In the genomic region with DNA sequence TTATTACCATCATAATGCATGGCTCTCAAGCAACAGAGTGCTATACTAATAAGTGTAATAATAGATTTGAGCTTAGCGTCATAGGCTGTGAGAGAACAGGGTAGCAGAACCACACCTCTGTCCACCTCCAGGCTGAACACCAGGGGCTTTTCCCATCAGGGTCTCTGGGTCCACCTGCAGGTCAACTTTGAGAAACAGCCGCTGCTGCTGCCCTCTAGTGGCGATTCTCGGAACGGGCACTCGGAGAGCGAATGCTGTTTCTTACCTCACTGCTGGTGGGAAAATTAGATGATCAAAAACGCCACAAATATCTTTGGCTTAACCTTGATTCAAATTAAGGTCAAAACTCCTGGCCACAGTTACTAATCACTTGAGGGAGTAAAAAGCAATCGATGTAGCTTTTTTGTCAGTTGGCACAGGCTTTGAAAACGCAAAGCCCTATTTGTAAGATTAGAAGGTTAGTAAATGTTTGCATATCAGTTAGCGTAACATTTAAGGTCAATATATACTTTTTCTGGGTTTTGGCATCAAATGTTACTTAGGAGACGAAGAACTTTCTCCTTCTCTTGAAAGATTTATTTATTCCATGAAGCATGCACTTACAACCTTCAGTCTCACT, we compare ENCODE assay signal across 8 cellular contexts.
DNase-seq lines count a peak whose midpoint lies in the region; ATAC-seq lines count a peak whose summit lies in the region.

No MANE protein-coding gene starts in this region.

- no peaks in the 10 kb centered on the region for H3K36me3 Mint-ChIP-seq in naive thymus-derived CD4-positive, alpha-beta T cell

- no peaks in the 10 kb centered on the region for H3K9me3 ChIP-seq in naive thymus-derived CD4-positive, alpha-beta T cell (ENCODE audit: control insufficient read depth in 2 of 3, low read length in 3 of 3)

- H3K27ac ChIP-seq in naive thymus-derived CD4-positive, alpha-beta T cell (ENCODE audit: low read depth, low read length) = no peak overlapping the region

- H3K4me3 Mint-ChIP-seq in naive thymus-derived CD4-positive, alpha-beta T cell = no peak overlapping the region

- ATAC-seq in GM21423 (IDR thresholded peaks at IDR 0.05; ENCODE audit: unreplicated experiment) = peak; percentile 80
- ATAC-seq in naive thymus-derived CD4-positive, alpha-beta T cell = peak; percentile 45
- ATAC-seq in HG03460 (IDR thresholded peaks at IDR 0.05; ENCODE audit: unreplicated experiment) = no peak

- no peaks in the 10 kb centered on the region for H3K36me3 ChIP-seq in naive thymus-derived CD4-positive, alpha-beta T cell (ENCODE audit: control insufficient read depth in 2 of 3, insufficient read depth in 3 of 3, low read length in 3 of 3)

- H3K4me1 Mint-ChIP-seq in naive thymus-derived CD4-positive, alpha-beta T cell = no peaks in the 10 kb centered on the region

- intact Hi-C loops in naive thymus-derived CD4-positive, alpha-beta T cell (cut with micrococcal nuclease) = no loop called here

- H3K4me3 ChIP-seq in naive thymus-derived CD4-positive, alpha-beta T cell (ENCODE audit: low read length) = no peak overlapping the region

- POLR2A ChIA-PET in naive thymus-derived CD4-positive, alpha-beta T cell (lab: Charles Lee) = no interaction called here

- H3K9me3 Mint-ChIP-seq in naive thymus-derived CD4-positive, alpha-beta T cell = peaks cover 0 to 2% (median 0%) of the 10 kb centered on the region in 11 donors

- no peak overlapping the region for H3K27ac Mint-ChIP-seq in naive thymus-derived CD4-positive, alpha-beta T cell

- CTCF ChIA-PET in naive thymus-derived CD4-positive, alpha-beta T cell (lab: Charles Lee) = interaction anchor here (1.1 to 1.3 kb wide), 2 partner anchors 14 to 284 kb away, joined by 3 read pairs; no protein-coding TSS in a partner anchor

- no peaks in the 10 kb centered on the region for H3K27me3 ChIP-seq in naive thymus-derived CD4-positive, alpha-beta T cell (ENCODE audit: control insufficient read depth in 2 of 2, insufficient read depth in 2 of 2, low read length in 2 of 2)

- H3K4me1 ChIP-seq in naive thymus-derived CD4-positive, alpha-beta T cell (ENCODE audit: control insufficient read depth in 2 of 2, insufficient read depth in 2 of 2, low read length in 2 of 2) = no peaks in the 10 kb centered on the region

- peaks cover 0 to 50% (median 42%) of the 10 kb centered on the region in 5 donors for H3K27me3 Mint-ChIP-seq in naive thymus-derived CD4-positive, alpha-beta T cell

- DNase-seq in DMS53 (lab: John Stamatoyannopoulos, UW) = peak; percentile 76
- DNase-seq in NCI-H1092 treated with DMSO at 0.1 percent for 48 hours (lab: John Stamatoyannopoulos, UW) = peak; percentile 64
- peak; percentile 50 for DNase-seq in activated CD4-positive, alpha-beta T cell treated with anti-CD3 and anti-CD28 coated beads, Interleukin-2, amount 50 U/mL, for 1 hour
- peak; percentile 31 for DNase-seq in effector CD4-positive, alpha-beta T cell
- peak; percentile 10 to 69 (median 36) for DNase-seq in naive thymus-derived CD4-positive, alpha-beta T cell
- DNase-seq in superior temporal gyrus (ENCODE audit: extremely low spot score) = peak; percentile 85

Comparison
In these comparisons a context has a peak if more than half of its experiments do, and no peak if none do; other contexts are left out.
1. DNase-seq: peak in every context shown above with its lines; median percentile 85 in superior temporal gyrus; 76 in DMS53; 64 in NCI-H1092 treated with DMSO at 0.1 percent for 48 hours; 50 in activated CD4-positive, alpha-beta T cell treated with anti-CD3 and anti-CD28 coated beads, Interleukin-2, amount 50 U/mL, for 1 hour; 36 in naive thymus-derived CD4-positive, alpha-beta T cell; 31 in effector CD4-positive, alpha-beta T cell.